In genomic region chr10:35613597-35614226, GRCh38 we compare ENCODE assay signal across 14 cellular contexts. TPM values are rescaled to one million over a fixed set of nuclear protein-coding genes. Genes with fewer than 3 reads are reported as not detected.
DNase-seq lines count a peak whose midpoint lies in the region; ATAC-seq and TF ChIP-seq lines count a peak whose summit lies in the region.
"Had no signal": no experiment of that assay in that cellular context is flagged by ENCODE, and none has a peak within 500 bp of the region (broad histone marks: within the 10 kb centered on the region; RNA-seq: fewer than 3 reads in every experiment).

No MANE protein-coding gene starts in this region.

- H3K27ac ChIP-seq in heart left ventricle (no peak overlapping the region), upper lobe of right lung (no peak overlapping the region)
- H3K27ac ChIP-seq: gastrocnemius medialis had no signal

- H3K4me1 ChIP-seq in heart left ventricle: no peaks in the 10 kb centered on the region
- no peaks in the 10 kb centered on the region for H3K4me1 ChIP-seq in upper lobe of right lung
- H3K4me1 ChIP-seq: gastrocnemius medialis had no signal

- H3K27me3 ChIP-seq in heart left ventricle: peaks cover 0 to 13% (median 5%) of the 10 kb centered on the region in 9 donors
- H3K27me3 ChIP-seq in upper lobe of right lung: peaks cover 8% of the 10 kb centered on the region

- peak in 1 of 4 donors; percentile 47 for ATAC-seq in heart left ventricle
- no peak for ATAC-seq in Right ventricle myocardium inferior
- ATAC-seq in upper lobe of right lung: peak; percentile 48
- no peak for ATAC-seq in natural killer cell
- ATAC-seq in GM19455 (IDR thresholded peaks at IDR 0.05; ENCODE audit: unreplicated experiment): no peak
- ATAC-seq: gastrocnemius medialis had no signal

- DNase-seq in heart left ventricle: no peak
- DNase-seq in Right ventricle myocardium inferior (ENCODE audit: missing footprints): no peak
- peak; percentile 48 for DNase-seq in RKO (ENCODE audit: low spot score)
- DNase-seq in fibroblast of villous mesenchyme (ENCODE audit: low read depth): peak; percentile 46
- DNase-seq in upper lobe of right lung: no peak
- no peak for DNase-seq in activated naive CD8-positive, alpha-beta T cell treated with anti-CD3 and anti-CD28 coated beads for 36 hours
- DNase-seq in natural killer cell: no peak
- DNase-seq: CD4-positive, alpha-beta memory T cell; gastrocnemius medialis; NCI-H1048 had no signal

- no peak overlapping the region for H3K4me3 Mint-ChIP-seq in activated naive CD8-positive, alpha-beta T cell treated with anti-CD3 and anti-CD28 coated beads for 36 hours
- no peak overlapping the region for H3K4me3 Mint-ChIP-seq in natural killer cell
- H3K4me3 Mint-ChIP-seq: activated naive CD4-positive, alpha-beta T cell treated with anti-CD3 and anti-CD28 coated beads, Interleukin-2, amount 50 U/mL, for 24 hours; CD4-positive, alpha-beta memory T cell; T-helper 1 cell treated with Interleukin-12 subunit alpha and Interleukin-12 subunit beta and Interleukin-4 antibody, amounts not matched to agents 30 μg/mL and 1 μg/mL, for 36 hours had no signal

- TF ChIP-seq POLR2A in heart left ventricle (IDR thresholded peaks at IDR 0.05): no peak

- TF ChIP-seq CTCF in heart left ventricle (IDR thresholded peaks at IDR 0.05) (peak in 9 of 12 donors; percentile 24 to 55 (median 34)), fibroblast of villous mesenchyme (IDR thresholded peaks at IDR 0.05; ENCODE audit: insufficient read depth, low read depth, low read length) (peak; percentile 56), upper lobe of right lung (IDR thresholded peaks at IDR 0.05) (peak; percentile 37), natural killer cell (IDR thresholded peaks at IDR 0.05) (no peak)

- H3K36me3 Mint-ChIP-seq in activated naive CD8-positive, alpha-beta T cell treated with anti-CD3 and anti-CD28 coated beads for 36 hours: no peaks in the 10 kb centered on the region
- H3K36me3 Mint-ChIP-seq in natural killer cell: no peaks in the 10 kb centered on the region
- H3K36me3 Mint-ChIP-seq: activated naive CD4-positive, alpha-beta T cell treated with anti-CD3 and anti-CD28 coated beads, Interleukin-2, amount 50 U/mL, for 24 hours had no signal

- peaks cover 4% of the 10 kb centered on the region for H3K9me3 Mint-ChIP-seq in activated naive CD8-positive, alpha-beta T cell treated with anti-CD3 and anti-CD28 coated beads for 36 hours
- H3K9me3 Mint-ChIP-seq in natural killer cell: no peaks in the 10 kb centered on the region
- H3K9me3 Mint-ChIP-seq: activated naive CD4-positive, alpha-beta T cell treated with anti-CD3 and anti-CD28 coated beads, Interleukin-2, amount 50 U/mL, for 24 hours had no signal

- H3K27me3 Mint-ChIP-seq in activated naive CD8-positive, alpha-beta T cell treated with anti-CD3 and anti-CD28 coated beads for 36 hours: peaks cover 54% of the 10 kb centered on the region
- H3K27me3 Mint-ChIP-seq in natural killer cell (ENCODE audit: low read depth in 2 of 2): peaks cover 8 to 29% of the 10 kb centered on the region in 2 donors

- 52 to 63% (median 55%) methylated on average over 8 of the region's 8 CpGs for WGBS in heart left ventricle, 4 donors

- intact Hi-C loops in heart left ventricle (cut with DNase I): no loop called here
- intact Hi-C loops in Right ventricle myocardium inferior (cut with DNase I): no loop called here
- intact Hi-C loops in upper lobe of right lung (cut with DNase I): no loop called here
- intact Hi-C loops in natural killer cell (cut with micrococcal nuclease): no loop called here

- H3K36me3 ChIP-seq in heart left ventricle: no peaks in the 10 kb centered on the region
- no peaks in the 10 kb centered on the region for H3K36me3 ChIP-seq in upper lobe of right lung
- H3K36me3 ChIP-seq: gastrocnemius medialis had no signal

- H3K27ac Mint-ChIP-seq in activated naive CD8-positive, alpha-beta T cell treated with anti-CD3 and anti-CD28 coated beads for 36 hours: no peak overlapping the region
- no peak overlapping the region for H3K27ac Mint-ChIP-seq in natural killer cell
- H3K27ac Mint-ChIP-seq: activated naive CD4-positive, alpha-beta T cell treated with anti-CD3 and anti-CD28 coated beads, Interleukin-2, amount 50 U/mL, for 24 hours; CD4-positive, alpha-beta memory T cell; T-helper 1 cell treated with Interleukin-12 subunit alpha and Interleukin-12 subunit beta and Interleukin-4 antibody, amounts not matched to agents 30 μg/mL and 1 μg/mL, for 36 hours had no signal

- no peaks in the 10 kb centered on the region for H3K4me1 Mint-ChIP-seq in activated naive CD8-positive, alpha-beta T cell treated with anti-CD3 and anti-CD28 coated beads for 36 hours
- no peaks in the 10 kb centered on the region for H3K4me1 Mint-ChIP-seq in natural killer cell
- H3K4me1 Mint-ChIP-seq: activated naive CD4-positive, alpha-beta T cell treated with anti-CD3 and anti-CD28 coated beads, Interleukin-2, amount 50 U/mL, for 24 hours; CD4-positive, alpha-beta memory T cell had no signal

- H3K9me3 ChIP-seq in heart left ventricle (no peaks in the 10 kb centered on the region), upper lobe of right lung (no peaks in the 10 kb centered on the region)
- H3K9me3 ChIP-seq: gastrocnemius medialis had no signal

- no peak overlapping the region for H3K4me3 ChIP-seq in heart left ventricle
- no peak overlapping the region for H3K4me3 ChIP-seq in fibroblast of villous mesenchyme (ENCODE audit: low read depth, low read length)
- no peak overlapping the region for H3K4me3 ChIP-seq in upper lobe of right lung
- H3K4me3 ChIP-seq: gastrocnemius medialis had no signal

RNA-seq across cellular contexts. Expression of gene GJD4, which starts 8.6 kb away (rescaled TPM):
- total RNA-seq in heart left ventricle (not detected), Right ventricle myocardium inferior (not detected), fibroblast of villous mesenchyme (not detected in 2 replicates), upper lobe of right lung (not detected), natural killer cell (not detected)
- not detected for polyA plus RNA-seq in heart left ventricle
- not detected for total RNA-seq in activated naive CD8-positive, alpha-beta T cell treated with anti-CD3 and anti-CD28 coated beads for 36 hours
- total RNA-seq: gastrocnemius medialis, omental fat pad had no signal
- polyA plus RNA-seq: CD4-positive, alpha-beta memory T cell had no signal

RNA-seq across cellular contexts. Expression of gene FZD8, which starts 28.4 kb away (rescaled TPM):
- total RNA-seq in heart left ventricle (10 to 100 TPM in 3 of 9 donors, 1 to 10 TPM in 6; 4.0 to 17.1 (median 7.8) TPM), Right ventricle myocardium inferior (9.0 TPM), fibroblast of villous mesenchyme (8.7 and 11.2 TPM in 2 replicates), upper lobe of right lung (20.4 TPM), natural killer cell (1 to 10 TPM in 2 of 3 donors, under 1 TPM in 1; 0.85 to 1.4 (median 1.4) TPM)
- 1 to 10 TPM; 1.9 to 8.0 TPM for polyA plus RNA-seq in heart left ventricle
- total RNA-seq in activated naive CD8-positive, alpha-beta T cell treated with anti-CD3 and anti-CD28 coated beads for 36 hours: under 1 TPM; 0.10 to 0.21 TPM
- polyA plus RNA-seq: CD4-positive, alpha-beta memory T cell had no signal

Comparison
In these comparisons a context has a peak if more than half of its experiments do, and no peak if none do; other contexts are left out.
1. DNase-seq: peak in RKO (single experiment) and fibroblast of villous mesenchyme (single experiment); none in heart left ventricle (0 of 5), Right ventricle myocardium inferior (single experiment), upper lobe of right lung (single experiment), activated naive CD8-positive, alpha-beta T cell treated with anti-CD3 and anti-CD28 coated beads for 36 hours (single experiment) and natural killer cell (single experiment).